Comparison of ENCODE assay signal across 8 cellular contexts in the genomic region with DNA sequence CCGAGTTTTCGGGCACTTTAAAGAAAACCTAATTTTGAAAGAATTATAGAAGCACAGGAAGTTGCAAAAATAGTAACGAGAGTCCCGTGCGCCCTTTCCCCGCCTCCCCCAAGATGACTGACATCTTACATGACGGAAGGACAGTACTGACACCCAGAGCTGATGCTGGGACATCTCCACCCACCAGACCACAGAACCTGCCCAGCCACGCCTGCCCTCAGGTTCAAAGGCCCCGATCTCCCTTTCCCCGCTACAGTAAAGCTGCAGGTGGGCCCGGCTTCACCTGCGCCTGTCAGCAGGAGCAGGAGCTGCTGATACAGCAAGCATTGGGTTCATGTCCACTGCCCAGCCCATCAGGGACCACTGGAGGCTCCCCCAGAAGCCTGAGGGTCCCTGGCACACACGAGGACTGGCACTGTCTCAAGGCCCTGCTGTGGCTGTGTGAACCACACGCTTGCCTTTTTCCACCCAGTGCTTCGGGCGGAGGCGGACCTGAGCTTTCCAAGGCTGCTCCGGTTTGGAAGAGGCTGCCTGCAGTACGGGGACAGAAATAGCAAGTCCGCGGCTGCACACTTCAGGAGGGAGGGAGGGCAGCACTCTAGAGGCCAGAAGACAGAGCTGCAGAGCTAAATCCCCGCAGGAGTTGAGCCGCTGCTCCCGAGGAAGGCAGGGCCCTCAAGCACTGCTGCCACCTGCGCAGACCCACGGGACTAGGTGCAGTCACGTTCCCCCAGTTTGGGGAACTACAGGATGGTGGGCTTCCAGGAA. TPM values are rescaled to one million over a fixed set of nuclear protein-coding genes. Genes with fewer than 3 reads are reported as not detected.
A peak's percentile ranks its signal among the peaks of the same experiment; 100 is the strongest.
DNase-seq lines count a peak whose midpoint lies in the region; ATAC-seq and TF ChIP-seq lines count a peak whose summit lies in the region.
"Had no signal": no experiment of that assay in that cellular context is flagged by ENCODE, and none has a peak within 500 bp of the region (broad histone marks: within the 10 kb centered on the region; RNA-seq: fewer than 3 reads in every experiment).

No MANE protein-coding gene starts in this region.

- no peak overlapping the region for H3K4me2 ChIP-seq in PC-9

- no peaks in the 10 kb centered on the region for H3K9me3 ChIP-seq in vagina
- no peaks in the 10 kb centered on the region for H3K9me3 ChIP-seq in PC-9 (ENCODE audit: insufficient read depth, low read depth)

- no peak for TF ChIP-seq POLR2A in vagina (IDR thresholded peaks at IDR 0.05)

- no peaks in the 10 kb centered on the region for H3F3A ChIP-seq in PC-9 (ENCODE audit: insufficient read depth, low read depth)

- no peaks in the 10 kb centered on the region for H3K27me3 Mint-ChIP-seq in activated T-cell treated with anti-CD3 and anti-CD28 coated beads, Interleukin-2, amount 50 U/mL, for 72 hours (ENCODE audit: low read depth)
- H3K27me3 Mint-ChIP-seq in natural killer cell (ENCODE audit: low read depth in 2 of 2), result no peaks in the 10 kb centered on the region

- CTCF ChIA-PET in PC-9 (lab: Charles Lee), result no interaction called here

- H3K4me1 ChIP-seq in vagina (peaks cover 4% of the 10 kb centered on the region), PC-9 (replicated peaks; ENCODE audit: insufficient read depth) (no peaks in the 10 kb centered on the region)

- peaks cover 12% of the 10 kb centered on the region; the same call in 1 of the 2 replicates for H3K79me2 ChIP-seq in PC-9 (ENCODE audit: low read depth)

- intact Hi-C loops in natural killer cell (cut with micrococcal nuclease), result no loop called here
- intact Hi-C loops in vagina (cut with DNase I), result no loop called here
- intact Hi-C loops in PC-9 (cut with micrococcal nuclease; ENCODE audit: unreplicated experiment), result no loop called here

- H3K27ac Mint-ChIP-seq in activated T-cell treated with anti-CD3 and anti-CD28 coated beads, Interleukin-2, amount 50 U/mL, for 72 hours, result peak overlapping the region; percentile 33
- peak overlapping the region; percentile 82 to 87 for H3K27ac Mint-ChIP-seq in natural killer cell

- POLR2A ChIA-PET in PC-9 (lab: Charles Lee; ENCODE audit: unreplicated experiment), result no interaction called here

- H3K4me1 Mint-ChIP-seq in activated T-cell treated with anti-CD3 and anti-CD28 coated beads, Interleukin-2, amount 50 U/mL, for 72 hours (ENCODE audit: low read depth), result peaks cover 31% of the 10 kb centered on the region
- peaks cover 35 to 40% of the 10 kb centered on the region in 2 donors for H3K4me1 Mint-ChIP-seq in natural killer cell

- no peaks in the 10 kb centered on the region for H3K27me3 ChIP-seq in vagina
- no peaks in the 10 kb centered on the region for H3K27me3 ChIP-seq in PC-9 (ENCODE audit: insufficient read depth, low read depth)

- H3K4me3 Mint-ChIP-seq in activated T-cell treated with anti-CD3 and anti-CD28 coated beads, Interleukin-2, amount 50 U/mL, for 72 hours, result peak overlapping the region; percentile 44 to 52
- peak overlapping the region; percentile 61 for H3K4me3 Mint-ChIP-seq in natural killer cell

- H3K36me3 ChIP-seq in vagina (peaks cover 0 to 46% of the 10 kb centered on the region in 2 donors), PC-9 (ENCODE audit: low read depth) (no peaks in the 10 kb centered on the region)

- H3K27ac ChIP-seq in vagina (no peak overlapping the region), PC-9 (no peak overlapping the region)

- ATAC-seq in GM19397 (IDR thresholded peaks at IDR 0.05; ENCODE audit: unreplicated experiment), result peak; percentile 72
- ATAC-seq in HG03565 (IDR thresholded peaks at IDR 0.05; ENCODE audit: unreplicated experiment), result peak; percentile 55
- ATAC-seq in activated T-cell treated with anti-CD3 and anti-CD28 coated beads, Interleukin-2, amount 50 U/mL, for 72 hours (replicated peaks in 1 of 2), result peak; percentile 93 to 96
- peak; percentile 96 to 100 (median 99) for ATAC-seq in natural killer cell

- no peaks in the 10 kb centered on the region; the same call in 1 of the 2 replicates for H4K20me1 ChIP-seq in PC-9 (ENCODE audit: insufficient read depth)

- no peak overlapping the region for H3K4me3 ChIP-seq in vagina
- no peak overlapping the region for H3K4me3 ChIP-seq in PC-9

- no peak overlapping the region for H2AFZ ChIP-seq in PC-9

- TF ChIP-seq CTCF in natural killer cell (IDR thresholded peaks at IDR 0.05) (no peak), vagina (IDR thresholded peaks at IDR 0.05) (no peak), PC-9 (conservative IDR thresholded peaks at IDR 0.05) (no peak)

- H3K36me3 Mint-ChIP-seq in activated T-cell treated with anti-CD3 and anti-CD28 coated beads, Interleukin-2, amount 50 U/mL, for 72 hours (ENCODE audit: insufficient read depth in 2 of 2), result peaks cover 1 to 15% of the 10 kb centered on the region in 2 donors
- no peaks in the 10 kb centered on the region for H3K36me3 Mint-ChIP-seq in natural killer cell

- no peaks in the 10 kb centered on the region for H3K9me3 Mint-ChIP-seq in activated T-cell treated with anti-CD3 and anti-CD28 coated beads, Interleukin-2, amount 50 U/mL, for 72 hours
- H3K9me3 Mint-ChIP-seq in natural killer cell, result no peaks in the 10 kb centered on the region

- no TSS peak for BruUV-seq in PC-9 (replicated peaks; lab: Mats Ljungman, UMichigan)

- DNase-seq in activated T-cell treated with anti-CD3 and anti-CD28 coated beads, Interleukin-2, amount 50 U/mL, for 72 hours, result peak; percentile 64 to 69
- peak; percentile 59 for DNase-seq in natural killer cell
- DNase-seq in vagina (ENCODE audit: extremely low spot score in 2 of 2), result no peak
- DNase-seq in DMS153 treated with DMSO at 0.1 percent for 48 hours (lab: John Stamatoyannopoulos, UW; ENCODE audit: unreplicated experiment), result no peak
- DNase-seq in PC-9, result no peak

- H3K9me2 ChIP-seq in PC-9 (ENCODE audit: insufficient read depth), result no peaks in the 10 kb centered on the region

RNA-seq across cellular contexts. Expression of gene MAP2K2, which starts 8.7 kb away (rescaled TPM):
- total RNA-seq in activated T-cell treated with anti-CD3 and anti-CD28 coated beads, Interleukin-2, amount 50 U/mL, for 72 hours, result 100 to 1,000 TPM; 144 to 157 TPM
- total RNA-seq in natural killer cell (100 to 1,000 TPM; 137 to 154 (median 152) TPM), vagina (104 TPM), PC-9 (2021) (160 and 211 TPM in 2 replicates)

RNA-seq across cellular contexts. Expression of gene CREB3L3, which starts 38.2 kb away (rescaled TPM):
- total RNA-seq in activated T-cell treated with anti-CD3 and anti-CD28 coated beads, Interleukin-2, amount 50 U/mL, for 72 hours, result under 1 TPM in 1 of 2 donors, not detected in 1; 0.10 TPM
- under 1 TPM in 2 of 3 donors, not detected in 1; 0.43 to 0.70 TPM for total RNA-seq in natural killer cell
- not detected for total RNA-seq in vagina
- not detected in 2 replicates for total RNA-seq in PC-9 (2021)
- total RNA-seq: NCI-H460 had no signal

RNA-seq across cellular contexts. Expression of gene ZBTB7A, which starts 48.5 kb away (rescaled TPM):
- total RNA-seq in activated T-cell treated with anti-CD3 and anti-CD28 coated beads, Interleukin-2, amount 50 U/mL, for 72 hours, result 10 to 100 TPM; 29.9 to 39.6 TPM
- total RNA-seq in natural killer cell (10 to 100 TPM; 81.6 to 97.7 (median 82.9) TPM), vagina (60.6 TPM), PC-9 (2021) (41.2 and 48.2 TPM in 2 replicates)

Comparison
In these comparisons a context has a peak if more than half of its experiments do, and no peak if none do; other contexts are left out.
1. DNase-seq: peak in activated T-cell treated with anti-CD3 and anti-CD28 coated beads, Interleukin-2, amount 50 U/mL, for 72 hours (2 of 2) and natural killer cell (single experiment); none in vagina (0 of 2), DMS153 treated with DMSO at 0.1 percent for 48 hours (single experiment) and PC-9 (0 of 2).
2. Peak in every context shown above with its lines, with median percentiles within 50 percentile points of each other: ATAC-seq.